In the genomic region with DNA sequence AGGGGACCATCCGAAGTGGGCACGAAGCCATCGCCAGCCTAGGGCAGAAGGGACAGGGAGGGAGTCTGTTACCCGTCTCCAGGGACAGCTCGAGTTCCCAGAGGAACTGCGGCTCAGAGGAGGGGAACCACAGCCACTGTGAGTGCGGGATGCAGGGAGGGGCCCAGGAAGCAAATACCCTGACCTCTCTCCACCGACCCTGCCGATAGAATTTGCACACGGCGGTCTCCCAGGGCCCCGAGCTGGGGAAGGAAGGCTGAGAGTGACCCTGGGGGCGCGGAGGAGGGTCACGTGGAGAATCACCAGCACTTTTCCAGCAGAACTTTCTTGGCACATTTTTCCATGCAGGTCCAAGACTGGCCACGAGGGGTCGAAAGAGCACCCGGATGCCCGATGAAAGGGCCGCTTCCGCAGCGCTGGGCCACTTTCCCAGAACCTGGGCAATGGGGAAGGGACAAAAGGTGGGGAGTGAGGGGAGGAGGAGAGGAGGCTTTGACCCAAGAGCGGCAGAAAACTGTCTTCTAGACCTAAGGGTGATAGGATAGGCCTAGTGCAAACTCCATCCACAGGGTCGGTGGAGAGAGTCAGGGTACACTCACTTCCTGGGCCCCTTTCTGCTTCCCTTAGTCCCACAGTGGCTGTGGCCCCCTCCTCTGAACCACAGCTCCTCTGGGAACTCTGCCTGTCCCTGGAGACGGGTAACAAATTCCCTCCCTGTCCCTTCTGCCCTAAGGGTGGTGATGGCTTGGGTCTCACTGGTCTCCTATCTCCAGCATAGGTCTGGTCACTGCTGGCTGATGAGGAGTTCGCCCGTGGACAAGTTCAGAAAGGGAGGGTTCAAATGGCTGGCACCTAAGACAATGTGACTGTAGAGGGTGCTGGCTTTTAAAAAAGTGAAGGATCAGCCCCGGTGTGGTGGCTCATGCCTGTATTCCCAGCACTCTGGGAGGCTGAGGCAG, we compare ENCODE assay signal across 8 cellular contexts. TPM values are rescaled to one million over a fixed set of nuclear protein-coding genes. Genes with fewer than 3 reads are reported as not detected.
DNase-seq lines count a peak whose midpoint lies in the region; ATAC-seq and TF ChIP-seq lines count a peak whose summit lies in the region.

No MANE protein-coding gene starts in this region.

- intact Hi-C loops in aorta (cut with DNase I): loop anchor here (1.0 to 2.0 kb wide), 2 partner anchors 33 to 36 kb away; no protein-coding TSS in a partner anchor

- no peak overlapping the region; the same call in 1 of the 2 replicates for H3K27ac ChIP-seq in C4-2B
- no peak overlapping the region for H3K27ac ChIP-seq in neutrophil
- H3K27ac ChIP-seq in aorta (ENCODE audit: low read depth in 1 of 2, low read length in 2 of 2): no peak overlapping the region

- H3K9me3 Mint-ChIP-seq in activated naive CD8-positive, alpha-beta T cell treated with anti-CD3 and anti-CD28 coated beads for 36 hours: peaks cover 8% of the 10 kb centered on the region

- H3K4me3 Mint-ChIP-seq in activated naive CD8-positive, alpha-beta T cell treated with anti-CD3 and anti-CD28 coated beads for 36 hours: peak overlapping the region; percentile 20

- H3K27me3 ChIP-seq in neutrophil (peaks cover 34% of the 10 kb centered on the region), aorta (ENCODE audit: control insufficient read depth in 1 of 2, insufficient read depth in 2 of 2, low read length in 1 of 2) (no peaks in the 10 kb centered on the region)

- H3K4me1 ChIP-seq in neutrophil (ENCODE audit: control insufficient read depth in 1 of 2, insufficient read depth in 1 of 2, low read depth in 1 of 2, low read length in 1 of 2): peaks cover 6 to 11% of the 10 kb centered on the region in 2 experiments
- H3K4me1 ChIP-seq in aorta (ENCODE audit: control insufficient read depth in 1 of 2, insufficient read depth in 2 of 2, low read length in 2 of 2): no peaks in the 10 kb centered on the region

- H3K36me3 ChIP-seq in neutrophil (peaks cover 33% of the 10 kb centered on the region), aorta (ENCODE audit: control insufficient read depth in 1 of 2, insufficient read depth in 2 of 2, low read length in 1 of 2) (no peaks in the 10 kb centered on the region)

- peak; percentile 91 for ATAC-seq in aorta (ENCODE audit: low FRiP score)
- ATAC-seq in GM21619 (IDR thresholded peaks at IDR 0.05; ENCODE audit: unreplicated experiment): no peak

- H3K9me3 ChIP-seq in neutrophil (no peaks in the 10 kb centered on the region), aorta (ENCODE audit: control insufficient read depth, low read length) (no peaks in the 10 kb centered on the region)

- no peak overlapping the region for H3K4me3 ChIP-seq in neutrophil (ENCODE audit: low read depth in 1 of 2, low read length in 1 of 2)
- no peak overlapping the region for H3K4me3 ChIP-seq in aorta (ENCODE audit: low read length in 2 of 2)

- peaks cover 12% of the 10 kb centered on the region for H3K27me3 Mint-ChIP-seq in activated naive CD8-positive, alpha-beta T cell treated with anti-CD3 and anti-CD28 coated beads for 36 hours

- peak; percentile 82 for DNase-seq in HK-2 (ENCODE audit: unreplicated experiment)
- DNase-seq in RKO (ENCODE audit: low spot score): peak; percentile 77
- DNase-seq in activated naive CD8-positive, alpha-beta T cell treated with anti-CD3 and anti-CD28 coated beads for 36 hours: no peak
- peak; percentile 75 for DNase-seq in glomerular visceral epithelial cell (ENCODE audit: extremely low spot score)
- peak; percentile 82 to 91 for DNase-seq in aorta

- H3K27ac Mint-ChIP-seq in activated naive CD8-positive, alpha-beta T cell treated with anti-CD3 and anti-CD28 coated beads for 36 hours: peak overlapping the region; percentile 78

- peaks cover 9% of the 10 kb centered on the region for H3K4me1 Mint-ChIP-seq in activated naive CD8-positive, alpha-beta T cell treated with anti-CD3 and anti-CD28 coated beads for 36 hours

- H3K36me3 Mint-ChIP-seq in activated naive CD8-positive, alpha-beta T cell treated with anti-CD3 and anti-CD28 coated beads for 36 hours: peaks cover 34% of the 10 kb centered on the region

- 11% methylated on average over 27 to 28 of the region's 28 CpGs for WGBS in aorta, 2 donors

- TF ChIP-seq CTCF in C4-2B (conservative IDR thresholded peaks at IDR 0.05): peak; percentile 76
- TF ChIP-seq CTCF in neutrophil (IDR thresholded peaks at IDR 0.05): peak; percentile 83

RNA-seq across cellular contexts. Expression of a gene that starts 5.3 kb away (rescaled TPM):
- not detected for total RNA-seq in activated naive CD8-positive, alpha-beta T cell treated with anti-CD3 and anti-CD28 coated beads for 36 hours
- total RNA-seq in aorta: 10 to 100 TPM; 10.6 to 10.9 TPM
- polyA plus RNA-seq in aorta: 1 to 10 TPM in 1 of 2 donors, under 1 TPM in 1; 0.63 to 1.2 TPM

RNA-seq across cellular contexts. Expression of a gene that starts 22.7 kb away (rescaled TPM):
- total RNA-seq in activated naive CD8-positive, alpha-beta T cell treated with anti-CD3 and anti-CD28 coated beads for 36 hours: 10 to 100 TPM; 14.7 to 15.1 TPM
- 1 to 10 TPM; 8.6 to 8.8 TPM for total RNA-seq in aorta
- polyA plus RNA-seq in aorta: 1 to 10 TPM; 2.0 to 2.8 TPM

RNA-seq across cellular contexts. Expression of a gene that starts 31.8 kb away (rescaled TPM):
- 10 to 100 TPM; 94.4 to 98.8 TPM for total RNA-seq in activated naive CD8-positive, alpha-beta T cell treated with anti-CD3 and anti-CD28 coated beads for 36 hours
- total RNA-seq in aorta: 10 to 100 TPM; 42.4 to 52.9 TPM
- polyA plus RNA-seq in aorta: 10 to 100 TPM; 21.7 to 48.1 TPM

Comparison
In these comparisons a context has a peak if more than half of its experiments do, and no peak if none do; other contexts are left out.
1. RNA of a gene that starts 5.3 kb away (total RNA-seq): 10.6 to 10.9 TPM in aorta; not detected in activated naive CD8-positive, alpha-beta T cell treated with anti-CD3 and anti-CD28 coated beads for 36 hours; every median in the first group is over 10 times any median in the second.